ENCODE assay signal across 18 cellular contexts in genomic region chr14:86404425-86404824, GRCh38.
"Had no signal": no experiment of that assay in that cellular context is flagged by ENCODE, and none has a peak within 500 bp of the region (broad histone marks: within the 10 kb centered on the region; RNA-seq: fewer than 3 reads in every experiment).

No MANE protein-coding gene starts in this region.

- H3K9me3 ChIP-seq: esophagus squamous epithelium, pancreas, upper lobe of right lung had no signal

- ATAC-seq: activated CD8-positive, alpha-beta memory T cell treated with anti-CD3 and anti-CD28 coated beads, Interleukin-2, amount 10 ng/mL, durations not matched to agents 7 days and 5 days; left lobe of liver; natural killer cell treated with Interleukin-12 subunit alpha and Interleukin-12 subunit beta and Interleukin-15 and Interleukin-18, amount 100 ng/mL, for 72 hours; pancreas; upper lobe of right lung had no signal

- H3K27me3 ChIP-seq: cardiac muscle cell, esophagus squamous epithelium, hepatocyte, neutrophil, pancreas, spleen, upper lobe of right lung had no signal

- H3K4me3 ChIP-seq: cardiac muscle cell, esophagus squamous epithelium, hepatocyte, lung, pancreas, spleen, upper lobe of right lung had no signal

- DNase-seq: activated CD4-positive, alpha-beta memory T cell treated with anti-CD3 and anti-CD28 coated beads, Interleukin-2, amount 10 ng/mL, durations not matched to agents 7 days and 5 days; activated CD4-positive, alpha-beta T cell treated with anti-CD3 and anti-CD28 coated beads for 48 hours; activated CD4-positive, CD25-positive, alpha-beta regulatory T cell; activated CD8-positive, alpha-beta memory T cell treated with anti-CD3 and anti-CD28 coated beads, Interleukin-2, amount 10 ng/mL, durations not matched to agents 7 days and 5 days; dermis blood vessel endothelial cell; effector memory CD4-positive, alpha-beta T cell; esophagus squamous epithelium; pancreas; spleen; stimulated activated naive CD4-positive, alpha-beta T cell; T1000; upper lobe of right lung had no signal

- H3K4me1 ChIP-seq: esophagus squamous epithelium, pancreas, spleen, upper lobe of right lung had no signal

- H3K36me3 ChIP-seq: cardiac muscle cell, esophagus squamous epithelium, neutrophil, pancreas, spleen, upper lobe of right lung had no signal

- H3K27ac ChIP-seq: cardiac muscle cell, esophagus squamous epithelium, hepatocyte, neutrophil, pancreas, spleen, upper lobe of right lung had no signal
